Comparison of ENCODE assay signal across 8 cellular contexts in the genomic region with DNA sequence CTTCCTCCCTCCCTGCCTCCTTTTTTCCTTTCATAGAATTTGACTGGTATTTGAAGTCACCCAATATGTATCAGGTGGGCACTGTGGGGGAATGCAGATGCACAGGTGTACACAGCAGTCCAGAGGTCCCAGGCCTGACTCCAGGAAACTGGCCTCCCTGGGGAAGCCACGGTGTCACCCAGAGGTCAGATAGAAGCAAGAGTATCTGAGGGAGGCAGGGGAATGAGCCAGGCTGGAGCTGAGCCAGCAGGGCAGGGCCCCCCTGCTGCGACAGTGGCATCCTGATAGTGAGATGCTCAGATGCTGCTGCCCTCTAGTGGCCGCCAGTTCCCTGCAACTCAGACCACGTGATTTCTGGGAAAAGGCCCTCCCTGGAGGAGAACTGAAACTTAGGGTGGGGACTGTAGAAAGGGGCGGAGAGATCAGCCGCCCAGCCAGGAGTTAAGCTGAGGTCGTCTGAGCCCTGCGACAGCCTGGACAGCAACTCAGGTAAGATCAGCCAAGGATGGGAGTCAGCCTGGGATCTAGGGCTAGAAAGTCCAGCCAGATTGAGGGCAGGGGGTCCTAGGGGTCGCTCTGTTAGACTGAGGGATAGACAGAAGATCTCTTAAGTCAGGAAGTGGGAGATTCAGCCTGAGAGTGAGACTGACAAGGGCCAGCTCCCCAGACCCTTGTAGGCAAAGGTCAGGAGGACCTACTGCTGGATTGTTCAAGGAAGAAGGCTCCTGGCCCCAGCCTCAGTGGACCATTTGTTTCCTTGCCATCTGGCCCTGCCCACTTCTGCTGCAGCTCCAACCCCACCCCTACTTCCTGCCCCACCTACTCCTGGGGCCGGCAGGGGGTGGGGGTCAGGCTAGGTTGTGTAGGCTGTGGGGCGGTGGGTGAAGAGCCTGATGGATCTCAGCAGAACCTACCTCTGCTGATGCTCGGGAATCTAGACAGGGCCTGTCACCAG.
DNase-seq lines count a peak whose midpoint lies in the region; ATAC-seq lines count a peak whose summit lies in the region.

TSS of gene IRF9 (plus strand) at position 416 of the 955 bp plus-strand sequence. CDS start 880 bp downstream, outside the sequence.

- no peaks in the 10 kb centered on the region for H3K27me3 Mint-ChIP-seq in central memory CD8-positive, alpha-beta T cell

- peak within 1 kb of the TSS; percentile 97 for H3K27ac Mint-ChIP-seq in central memory CD8-positive, alpha-beta T cell (ENCODE audit: low read depth)

- DNase-seq in Ammon's horn (ENCODE audit: low spot score) = peak; percentile 96
- DNase-seq in NCI-H446 (lab: John Stamatoyannopoulos, UW) = peak; percentile 88 to 95
- DNase-seq in activated CD4-positive, CD25-positive, alpha-beta regulatory T cell treated with anti-CD3 and anti-CD28 coated beads, Interleukin-2, amount 50 U/mL, for 16 hours (ENCODE audit: low read depth, low spot score) = peak; percentile 97
- DNase-seq in central memory CD8-positive, alpha-beta T cell (ENCODE audit: low spot score in 2 of 2) = peak; percentile 96 to 99
- peak; percentile 98 for DNase-seq in islet precursor cell
- DNase-seq in stimulated activated CD4-positive, alpha-beta T cell treated with anti-CD3 and anti-CD28 coated beads, Interleukin-12 subunit alpha, Interleukin-12 subunit beta, amount 100 ng/mL, for 48 hours (ENCODE audit: low read depth in 2 of 3, low spot score in 1 of 3) = peak; percentile 92 to 100 (median 98)

- peaks cover 36% of the 10 kb centered on the region for H3K4me1 Mint-ChIP-seq in central memory CD8-positive, alpha-beta T cell

- peak within 1 kb of the TSS; percentile 96 for H3K4me3 Mint-ChIP-seq in central memory CD8-positive, alpha-beta T cell

- H3K9me3 Mint-ChIP-seq in central memory CD8-positive, alpha-beta T cell = no peaks in the 10 kb centered on the region

- peak; percentile 88 for ATAC-seq in GM19035 (IDR thresholded peaks at IDR 0.05; ENCODE audit: unreplicated experiment)
- peak; percentile 87 for ATAC-seq in HG03354 (IDR thresholded peaks at IDR 0.05; ENCODE audit: poor library complexity, severe bottlenecking, unreplicated experiment)
- peak; percentile 92 for ATAC-seq in central memory CD8-positive, alpha-beta T cell (replicated peaks; ENCODE audit: extremely low read depth, poor library complexity, severe bottlenecking)

- peaks cover 72% of the 10 kb centered on the region for H3K36me3 Mint-ChIP-seq in central memory CD8-positive, alpha-beta T cell (ENCODE audit: insufficient read depth)

Comparison
In these comparisons a context has a peak if more than half of its experiments do, and no peak if none do; other contexts are left out.
1. Peak in every context shown above with its lines: DNase-seq and ATAC-seq.